In genomic region chr12:128052777-128053176, GRCh38 we compare ENCODE assay signal across 24 cellular contexts.
"Had no signal": no experiment of that assay in that cellular context is flagged by ENCODE, and none has a peak within 500 bp of the region (broad histone marks: within the 10 kb centered on the region; RNA-seq: fewer than 3 reads in every experiment).

No MANE protein-coding gene starts in this region.

- H3K27me3 ChIP-seq: dorsolateral prefrontal cortex, esophagus squamous epithelium, gastrocnemius medialis, left lung had no signal

- ATAC-seq: esophagus mucosa; gastrocnemius medialis; heart right ventricle; left cardiac atrium; left lung; left ventricle myocardium superior; lower lobe of right lung; naive thymus-derived CD4-positive, alpha-beta T cell had no signal

- DNase-seq: dermis blood vessel endothelial cell; effector CD4-positive, alpha-beta T cell; effector memory CD4-positive, alpha-beta T cell; esophagus squamous epithelium; foreskin fibroblast; foreskin melanocyte; gastrocnemius medialis; glutamatergic neuron; head of caudate nucleus; heart right ventricle; hippocampal formation; left cardiac atrium; left lung; left ventricle myocardium superior; lower lobe of right lung; midbrain; naive thymus-derived CD4-positive, alpha-beta T cell had no signal

- H3K27ac ChIP-seq: coronary artery, dorsolateral prefrontal cortex, esophagus squamous epithelium, gastrocnemius medialis, heart right ventricle, left lung, lower lobe of right lung had no signal

- H3K4me1 ChIP-seq: esophagus squamous epithelium, gastrocnemius medialis, heart right ventricle, left lung, lower lobe of right lung had no signal

- H3K36me3 ChIP-seq: esophagus squamous epithelium, gastrocnemius medialis, heart right ventricle, left lung, lower lobe of right lung had no signal

- FAIRE-seq: colon, endothelial cell of umbilical vein, islet of Langerhans, keratinocyte had no signal

- H3K9me3 ChIP-seq: esophagus squamous epithelium, gastrocnemius medialis, left lung, lower lobe of right lung had no signal

- H3K4me3 ChIP-seq: coronary artery, esophagus squamous epithelium, gastrocnemius medialis, heart right ventricle, left lung, lower lobe of right lung had no signal
